In the genomic region with DNA sequence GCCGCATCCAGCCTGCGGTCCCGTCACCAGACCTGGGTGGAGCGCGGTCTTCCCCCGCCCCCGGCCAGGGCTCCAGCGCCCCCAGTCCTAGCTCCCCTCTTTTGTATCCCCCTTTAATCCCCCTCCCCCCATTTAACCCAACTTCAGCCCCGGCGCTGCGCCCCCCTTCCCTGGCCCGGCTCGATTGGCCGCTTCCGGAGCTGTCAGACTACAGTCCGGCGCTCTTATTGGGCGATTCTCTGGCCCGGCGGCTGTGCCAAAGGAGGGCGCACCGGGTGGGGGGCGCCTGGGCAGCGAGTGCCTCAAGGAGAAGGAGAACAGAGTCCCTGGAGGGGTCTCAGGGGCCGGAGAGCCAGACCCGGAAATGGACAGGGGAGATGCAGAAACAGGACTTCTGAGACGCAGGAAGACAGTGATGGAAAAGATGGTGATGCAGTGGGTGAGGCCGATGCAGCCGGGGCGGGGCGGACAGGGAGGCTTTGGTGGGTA, we compare ENCODE assay signal across 9 cellular contexts. TPM values are rescaled to one million over a fixed set of nuclear protein-coding genes. Genes with fewer than 3 reads are reported as not detected.
A peak's percentile ranks its signal among the peaks of the same experiment; 100 is the strongest.
DNase-seq lines count a peak whose midpoint lies in the region; ATAC-seq lines count a peak whose summit lies in the region.
"Had no signal": no experiment of that assay in that cellular context is flagged by ENCODE, and none has a peak within 500 bp of the region (broad histone marks: within the 10 kb centered on the region; RNA-seq: fewer than 3 reads in every experiment).

No MANE protein-coding gene starts in this region.

- peaks cover 46% of the 10 kb centered on the region for H3K27me3 Mint-ChIP-seq in activated naive CD4-positive, alpha-beta T cell treated with anti-CD3 and anti-CD28 coated beads for 36 hours (ENCODE audit: low read depth)
- H3K27me3 Mint-ChIP-seq in activated naive CD4-positive, alpha-beta T cell treated with anti-CD3 and anti-CD28 coated beads, Interleukin-2, amount 10 ng/mL, durations not matched to agents 7 days and 5 days, result peaks cover 89% of the 10 kb centered on the region

- CTCF ChIA-PET in activated naive CD4-positive, alpha-beta T cell treated with anti-CD3 and anti-CD28 coated beads for 36 hours (lab: Charles Lee), result interaction anchor here (0.7 to 1.2 kb wide), 2 partner anchors 20 to 109 kb away, joined by 3 to 4 read pairs; no protein-coding TSS in a partner anchor
- CTCF ChIA-PET in activated naive CD4-positive, alpha-beta T cell treated with anti-CD3 and anti-CD28 coated beads, Interleukin-2, amount 10 ng/mL, durations not matched to agents 7 days and 5 days (lab: Charles Lee), result no interaction called here

- intact Hi-C loops in activated naive CD4-positive, alpha-beta T cell treated with anti-CD3 and anti-CD28 coated beads for 36 hours (cut with micrococcal nuclease), result loop anchor here (2.0 kb wide), 2 partner anchors 39 to 109 kb away; no protein-coding TSS in a partner anchor

- no peaks in the 10 kb centered on the region for H3K36me3 ChIP-seq in duodenal mucosa (ENCODE audit: control insufficient read depth in 1 of 2, insufficient read depth in 2 of 2, low read length in 2 of 2)
- no peaks in the 10 kb centered on the region for H3K36me3 ChIP-seq in urinary bladder (ENCODE audit: insufficient read depth)

- H3K4me1 ChIP-seq in duodenal mucosa (ENCODE audit: control insufficient read depth in 1 of 2, insufficient read depth in 2 of 2, low read length in 2 of 2), result peaks cover 4 to 19% of the 10 kb centered on the region in 2 donors
- H3K4me1 ChIP-seq in urinary bladder (ENCODE audit: insufficient read depth), result no peaks in the 10 kb centered on the region

- no peak overlapping the region for H3K9ac ChIP-seq in duodenal mucosa (ENCODE audit: low read depth in 1 of 2, low read length in 2 of 2)

- no peak for DNase-seq in activated naive CD4-positive, alpha-beta T cell treated with anti-CD3 and anti-CD28 coated beads for 36 hours
- no peak for DNase-seq in activated naive CD4-positive, alpha-beta T cell treated with anti-CD3 and anti-CD28 coated beads, Interleukin-2, amount 10 ng/mL, durations not matched to agents 7 days and 5 days
- DNase-seq in mucosa of gallbladder (ENCODE audit: low spot score) (peak; percentile 18), cerebellar nuclear complex (lab: John Stamatoyannopoulos, UW) (no peak), T1000 (lab: John Stamatoyannopoulos, UW) (no peak)

- H3K4me3 ChIP-seq in duodenal mucosa (ENCODE audit: low read depth in 1 of 2, low read length in 2 of 2) (no peak overlapping the region), urinary bladder (ENCODE audit: low read depth, low read length) (peak overlapping the region; percentile 77)

- no peaks in the 10 kb centered on the region for H3K9me3 Mint-ChIP-seq in activated naive CD4-positive, alpha-beta T cell treated with anti-CD3 and anti-CD28 coated beads for 36 hours
- H3K9me3 Mint-ChIP-seq in activated naive CD4-positive, alpha-beta T cell treated with anti-CD3 and anti-CD28 coated beads, Interleukin-2, amount 10 ng/mL, durations not matched to agents 7 days and 5 days, result no peaks in the 10 kb centered on the region

- no peaks in the 10 kb centered on the region for H3K9me3 ChIP-seq in duodenal mucosa (ENCODE audit: control insufficient read depth in 1 of 2, low read length in 2 of 2)

- H3K27ac ChIP-seq in duodenal mucosa (ENCODE audit: low read depth, low read length) (peak overlapping the region; percentile 20), urinary bladder (ENCODE audit: low read depth) (peak overlapping the region; percentile 56)

- H3K4me1 Mint-ChIP-seq in activated naive CD4-positive, alpha-beta T cell treated with anti-CD3 and anti-CD28 coated beads for 36 hours (ENCODE audit: low read depth), result peaks cover 2% of the 10 kb centered on the region
- H3K4me1 Mint-ChIP-seq in activated naive CD4-positive, alpha-beta T cell treated with anti-CD3 and anti-CD28 coated beads, Interleukin-2, amount 10 ng/mL, durations not matched to agents 7 days and 5 days, result peaks cover 4% of the 10 kb centered on the region

- H3K27me3 ChIP-seq in duodenal mucosa (ENCODE audit: control insufficient read depth in 1 of 2, insufficient read depth in 2 of 2, low read length in 2 of 2), result peaks cover 16 to 27% of the 10 kb centered on the region in 2 donors

- peak overlapping the region; percentile 17 for H3K4me3 Mint-ChIP-seq in activated naive CD4-positive, alpha-beta T cell treated with anti-CD3 and anti-CD28 coated beads for 36 hours
- no peak overlapping the region for H3K4me3 Mint-ChIP-seq in activated naive CD4-positive, alpha-beta T cell treated with anti-CD3 and anti-CD28 coated beads, Interleukin-2, amount 10 ng/mL, durations not matched to agents 7 days and 5 days

- WGBS in urinary bladder, result 2% methylated on average over 31 of the region's 31 CpGs

- H3K36me3 Mint-ChIP-seq in activated naive CD4-positive, alpha-beta T cell treated with anti-CD3 and anti-CD28 coated beads for 36 hours (ENCODE audit: low read depth), result no peaks in the 10 kb centered on the region
- no peaks in the 10 kb centered on the region for H3K36me3 Mint-ChIP-seq in activated naive CD4-positive, alpha-beta T cell treated with anti-CD3 and anti-CD28 coated beads, Interleukin-2, amount 10 ng/mL, durations not matched to agents 7 days and 5 days

- H3K27ac Mint-ChIP-seq in activated naive CD4-positive, alpha-beta T cell treated with anti-CD3 and anti-CD28 coated beads for 36 hours, result no peak overlapping the region
- H3K27ac Mint-ChIP-seq in activated naive CD4-positive, alpha-beta T cell treated with anti-CD3 and anti-CD28 coated beads, Interleukin-2, amount 10 ng/mL, durations not matched to agents 7 days and 5 days, result no peak overlapping the region

- no peak for ATAC-seq in GM18873 (IDR thresholded peaks at IDR 0.05; ENCODE audit: low FRiP score, unreplicated experiment)

RNA-seq across cellular contexts. Expression of a gene that starts 1.1 kb away (rescaled TPM):
- total RNA-seq in activated naive CD4-positive, alpha-beta T cell treated with anti-CD3 and anti-CD28 coated beads for 36 hours, result under 1 TPM in 1 of 2 experiments, not detected in 1; 0.10 TPM
- total RNA-seq in mucosa of gallbladder (25.8 TPM), urinary bladder (25.1 TPM)
- 53.1 TPM for polyA plus RNA-seq in urinary bladder
- total RNA-seq: activated CD8-positive, alpha-beta memory T cell treated with anti-CD3 and anti-CD28 coated beads for 36 hours had no signal

Comparison
In these comparisons a context has a peak if more than half of its experiments do, and no peak if none do; other contexts are left out.
1. RNA of a gene that starts 1.1 kb away (total RNA-seq): 25.8 TPM in mucosa of gallbladder (single experiment) and 25.1 TPM in urinary bladder (single experiment); 0.10 TPM in activated naive CD4-positive, alpha-beta T cell treated with anti-CD3 and anti-CD28 coated beads for 36 hours; every median in the first group is over 10 times any median in the second.